Comparison of ENCODE assay signal across 9 cellular contexts in genomic region chr2:222709191-222709891, GRCh38. TPM values are rescaled to one million over a fixed set of nuclear protein-coding genes. Genes with fewer than 3 reads are reported as not detected.
DNase-seq lines count a peak whose midpoint lies in the region; ATAC-seq and TF ChIP-seq lines count a peak whose summit lies in the region.
"Had no signal": no experiment of that assay in that cellular context is flagged by ENCODE, and none has a peak within 500 bp of the region (broad histone marks: within the 10 kb centered on the region; RNA-seq: fewer than 3 reads in every experiment).

No MANE protein-coding gene starts in this region.

- 11 to 17% (median 13%) methylated on average over 16 of the region's 16 CpGs for WGBS in heart left ventricle, 4 donors

- in situ Hi-C loops in Caki2 (cut with HindIII; ENCODE audit: low pct_unique_long_range_greater_than_20kb, low sequenced_read_pairs), result no loop called here

- DNase-seq in Caki2 (ENCODE audit: low read depth) (peak; percentile 51), MG63 (peak; percentile 98), amniotic stem cell (lab: John Stamatoyannopoulos, UW) (peak; percentile 55), heart left ventricle (peak; percentile 76 to 89 (median 79)), retinal pigment epithelial cell (ENCODE audit: low read depth) (peak; percentile 70)
- DNase-seq in central memory CD4-positive, alpha-beta T cell, result no peak
- no peak for DNase-seq in stimulated activated CD8-positive, alpha-beta memory T cell treated with anti-CD3 and anti-CD28 coated beads, Interleukin-4, amount 100 ng/mL, for 48 hours

- ATAC-seq in GM21576 (IDR thresholded peaks at IDR 0.05; ENCODE audit: unreplicated experiment), result peak; percentile 62
- ATAC-seq in heart left ventricle, result peak; percentile 95 to 98 (median 98)
- ATAC-seq: T-cell had no signal

- TF ChIP-seq CTCF in heart left ventricle (IDR thresholded peaks at IDR 0.05) (no peak), retinal pigment epithelial cell (conservative IDR thresholded peaks at IDR 0.05; ENCODE audit: low read depth, low read length) (no peak)

- TF ChIP-seq POLR2A in heart left ventricle (IDR thresholded peaks at IDR 0.05), result no peak

- H3K4me3 ChIP-seq in MG63 (peak overlapping the region; percentile 19), heart left ventricle (peak overlapping the region in 10 of 12 donors; percentile 0 to 37 (median 28)), retinal pigment epithelial cell (ENCODE audit: low read length) (no peak overlapping the region)

- H3K27me3 ChIP-seq in MG63 (no peaks in the 10 kb centered on the region), heart left ventricle (no peaks in the 10 kb centered on the region)

- H3K27ac ChIP-seq in heart left ventricle, result peak overlapping the region; percentile 50 to 81 (median 70)

- H3K4me1 ChIP-seq in heart left ventricle, result peaks cover 0 to 32% (median 19%) of the 10 kb centered on the region in 12 donors

- intact Hi-C loops in heart left ventricle (cut with DNase I), result loop anchor here (1.0 to 10.0 kb wide), 14 partner anchors 43 to 203 kb away; partner anchors contain the start of gene ACSL3 (in 5 of the 10)

- H3K36me3 ChIP-seq in MG63 (no peaks in the 10 kb centered on the region), heart left ventricle (no peaks in the 10 kb centered on the region)

- H3K9me3 ChIP-seq in MG63, result no peaks in the 10 kb centered on the region
- H3K9me3 ChIP-seq in heart left ventricle, result no peaks in the 10 kb centered on the region

RNA-seq across cellular contexts. Expression of gene MOGAT1, which starts 37.9 kb away (rescaled TPM):
- not detected in 2 replicates for total RNA-seq in Caki2 (2014; rRNA removed; shearing (Covaris generic); ENCODE audit: low replicate concordance)
- total RNA-seq in MG63 (2014; rRNA removed; shearing (Covaris generic); ENCODE audit: low replicate concordance), result not detected in 2 replicates
- total RNA-seq in heart left ventricle, result 1 to 10 TPM in 1 of 9 donors, under 1 TPM in 7, not detected in 1; 0.29 to 1.1 (median 0.41) TPM
- polyA plus RNA-seq in heart left ventricle, result under 1 TPM in 1 of 2 donors, not detected in 1; 0.19 TPM
- total RNA-seq: T-cell had no signal

RNA-seq across cellular contexts. Expression of gene FARSB, which starts 53.4 kb away (rescaled TPM):
- 1.6 and 3.4 TPM in 2 replicates for total RNA-seq in Caki2 (2014; rRNA removed; shearing (Covaris generic); ENCODE audit: low replicate concordance)
- 8.9 and 11.0 TPM in 2 replicates for total RNA-seq in MG63 (2014; rRNA removed; shearing (Covaris generic); ENCODE audit: low replicate concordance)
- total RNA-seq in heart left ventricle, result 10 to 100 TPM; 14.3 to 29.2 (median 19.5) TPM
- polyA plus RNA-seq in heart left ventricle, result 10 to 100 TPM in 1 of 2 donors, 1 to 10 TPM in 1; 9.8 to 28.6 TPM

Comparison
In these comparisons a context has a peak if more than half of its experiments do, and no peak if none do; other contexts are left out.
1. DNase-seq: peak in Caki2 (single experiment), MG63 (single experiment), amniotic stem cell (single experiment), heart left ventricle (5 of 5) and retinal pigment epithelial cell (single experiment); none in central memory CD4-positive, alpha-beta T cell (single experiment) and stimulated activated CD8-positive, alpha-beta memory T cell treated with anti-CD3 and anti-CD28 coated beads, Interleukin-4, amount 100 ng/mL, for 48 hours (single experiment).